10 cellular contexts compared by ENCODE assay signal in genomic region chr19:6947745-6948144, GRCh38.
DNase-seq lines count a peak whose midpoint lies in the region; ATAC-seq and TF ChIP-seq lines count a peak whose summit lies in the region.
"Had no signal": no experiment of that assay in that cellular context is flagged by ENCODE, and none has a peak within 500 bp of the region (broad histone marks: within the 10 kb centered on the region; RNA-seq: fewer than 3 reads in every experiment).

No MANE protein-coding gene starts in this region.

- peaks cover 1% of the 10 kb centered on the region for H3K27me3 Mint-ChIP-seq in CD4-positive, alpha-beta T cell

- CTCF ChIA-PET in CD4-positive, alpha-beta T cell (lab: Charles Lee), result interaction anchor here (0.7 kb wide), 1 partner anchor 970 kb away, joined by 3 read pairs; no protein-coding TSS in a partner anchor

- no peaks in the 10 kb centered on the region for H3K9me3 ChIP-seq in CD4-positive, alpha-beta T cell (ENCODE audit: control insufficient read depth, low read length)

- no peak overlapping the region for H3K27ac Mint-ChIP-seq in CD4-positive, alpha-beta T cell

- H3K4me1 Mint-ChIP-seq in CD4-positive, alpha-beta T cell (ENCODE audit: low read depth), result peaks cover 16% of the 10 kb centered on the region

- POLR2A ChIA-PET in CD4-positive, alpha-beta T cell (lab: Charles Lee), result no interaction called here

- peak; percentile 31 for DNase-seq in stimulated activated naive CD4-positive, alpha-beta T cell treated with Interleukin-2 at 50 U/mL for 16 hours (lab: John Stamatoyannopoulos, UW)
- DNase-seq in stimulated activated naive CD4-positive, alpha-beta T cell (lab: John Stamatoyannopoulos, UW), result no peak
- DNase-seq in RPMI7951 (ENCODE audit: low read depth) (peak; percentile 94), epithelial cell of esophagus (ENCODE audit: low read depth) (peak; percentile 3), NCI-H1048 (lab: John Stamatoyannopoulos, UW) (no peak)
- no peak for DNase-seq in CD4-positive, alpha-beta T cell
- DNase-seq: dorsolateral prefrontal cortex, NCI-H187 had no signal

- H3K9me3 Mint-ChIP-seq in CD4-positive, alpha-beta T cell, result no peaks in the 10 kb centered on the region

- intact Hi-C loops in CD4-positive, alpha-beta T cell (cut with DNase I, micrococcal nuclease), result no loop called here

- H3K27ac ChIP-seq in CD4-positive, alpha-beta T cell (ENCODE audit: low read depth, low read length), result no peak overlapping the region
- H3K27ac ChIP-seq: dorsolateral prefrontal cortex had no signal

- no peak overlapping the region for H3K4me3 Mint-ChIP-seq in CD4-positive, alpha-beta T cell

- no peaks in the 10 kb centered on the region for H3K27me3 ChIP-seq in CD4-positive, alpha-beta T cell (ENCODE audit: control insufficient read depth, insufficient read depth, low read length)

- TF ChIP-seq CTCF in epithelial cell of esophagus (IDR thresholded peaks at IDR 0.05; ENCODE audit: insufficient read depth, low read depth, low read length, missing control alignments), result no peak
- no peak for TF ChIP-seq CTCF in CD4-positive, alpha-beta T cell (IDR thresholded peaks at IDR 0.05)

- H3K4me3 ChIP-seq in epithelial cell of esophagus (ENCODE audit: low read length), result no peak overlapping the region
- H3K4me3 ChIP-seq: dorsolateral prefrontal cortex had no signal

- H3K36me3 Mint-ChIP-seq in CD4-positive, alpha-beta T cell (ENCODE audit: low read depth), result peaks cover 4% of the 10 kb centered on the region

- no peak for ATAC-seq in GM18873 (IDR thresholded peaks at IDR 0.05; ENCODE audit: low FRiP score, unreplicated experiment)
- ATAC-seq in CD4-positive, alpha-beta T cell (ENCODE audit: poor library complexity), result no peak
- no peak for ATAC-seq in HG02623 (IDR thresholded peaks at IDR 0.05; ENCODE audit: unreplicated experiment)

Comparison
In these comparisons a context has a peak if more than half of its experiments do, and no peak if none do; other contexts are left out.
1. DNase-seq: peak in stimulated activated naive CD4-positive, alpha-beta T cell treated with Interleukin-2 at 50 U/mL for 16 hours (single experiment), RPMI7951 (single experiment) and epithelial cell of esophagus (single experiment); none in stimulated activated naive CD4-positive, alpha-beta T cell (0 of 6), CD4-positive, alpha-beta T cell (0 of 10) and NCI-H1048 (single experiment).